Comparison of ENCODE assay signal across 7 cellular contexts in the genomic region with DNA sequence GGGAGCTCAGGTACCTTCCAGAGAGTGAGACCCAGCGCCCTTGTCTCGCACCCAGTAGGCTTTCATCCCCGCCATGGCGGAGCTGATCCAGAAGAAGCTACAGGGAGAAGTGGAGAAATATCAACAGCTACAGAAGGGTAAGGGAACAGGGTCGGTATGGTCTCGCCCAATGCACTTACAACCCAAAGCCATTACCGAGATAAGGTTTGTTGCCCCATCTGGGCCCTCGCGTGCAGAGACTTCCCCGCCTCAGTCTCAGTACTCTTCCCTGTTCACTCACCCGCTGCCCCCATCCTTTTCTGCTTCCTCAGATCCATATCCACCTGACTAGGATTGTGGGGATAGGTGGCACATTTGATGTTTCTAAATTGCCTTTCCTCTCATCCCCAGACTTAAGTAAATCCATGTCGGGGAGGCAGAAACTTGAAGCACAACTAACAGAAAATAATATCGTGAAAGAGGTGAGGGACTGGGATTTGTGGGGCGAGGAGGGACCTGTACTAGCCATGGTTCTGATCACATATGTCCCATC. TPM values are rescaled to one million over a fixed set of nuclear protein-coding genes. Genes with fewer than 3 reads are reported as not detected.
DNase-seq lines count a peak whose midpoint lies in the region; ATAC-seq and TF ChIP-seq lines count a peak whose summit lies in the region.

No MANE protein-coding gene starts in this region.

- H3K36me3 Mint-ChIP-seq in naive thymus-derived CD8-positive, alpha-beta T cell, result peaks cover 0 to 51% (median 10%) of the 10 kb centered on the region in 3 donors

- peak overlapping the region; percentile 88 to 96 for H3K9ac ChIP-seq in colonic mucosa (ENCODE audit: low read depth in 2 of 2, low read length in 2 of 2)

- peaks cover 6% of the 10 kb centered on the region for H3K4me1 ChIP-seq in colonic mucosa

- peak overlapping the region; percentile 89 for H3K4me3 ChIP-seq in colonic mucosa

- H3K9me3 ChIP-seq in KOPT-K1 (ENCODE audit: insufficient read depth, low read length, poor library complexity, severe bottlenecking), result no peaks in the 10 kb centered on the region
- H3K9me3 ChIP-seq in colonic mucosa, result no peaks in the 10 kb centered on the region

- POLR2A ChIA-PET in naive thymus-derived CD8-positive, alpha-beta T cell (lab: Charles Lee), result interaction anchor here (0.7 to 7.0 kb wide), 22 partner anchors 9 to 445 kb away, joined by 3 to 128 read pairs (median 4); a partner anchor contains a TSS

- peak overlapping the region; percentile 84 to 97 (median 94) for H3K27ac Mint-ChIP-seq in naive thymus-derived CD8-positive, alpha-beta T cell

- no peak for TF ChIP-seq CTCF in colonic mucosa (IDR thresholded peaks at IDR 0.05)

- peak; percentile 4 for ATAC-seq in GM19351 (IDR thresholded peaks at IDR 0.05; ENCODE audit: unreplicated experiment)
- ATAC-seq in naive thymus-derived CD8-positive, alpha-beta T cell, result peak in 1 of 2 donors; percentile 22
- ATAC-seq in HG03432 (IDR thresholded peaks at IDR 0.05; ENCODE audit: unreplicated experiment), result no peak

- no peaks in the 10 kb centered on the region for H3K27me3 ChIP-seq in colonic mucosa

- H3K27me3 Mint-ChIP-seq in naive thymus-derived CD8-positive, alpha-beta T cell, result no peaks in the 10 kb centered on the region

- peaks cover 72% of the 10 kb centered on the region for H3K36me3 ChIP-seq in KOPT-K1 (ENCODE audit: insufficient read depth, low read length)
- no peaks in the 10 kb centered on the region for H3K36me3 ChIP-seq in colonic mucosa

- no peak for DNase-seq in colonic mucosa
- DNase-seq in naive thymus-derived CD8-positive, alpha-beta T cell, result no peak
- no peak for DNase-seq in KG1 (lab: John Stamatoyannopoulos, UW)
- no peak for DNase-seq in UCSD-AML1 (lab: John Stamatoyannopoulos, UW; ENCODE audit: unreplicated experiment)

- H3K27ac ChIP-seq in KOPT-K1 (ENCODE audit: low read depth, low read length, poor library complexity, severe bottlenecking) (peak overlapping the region; percentile 68), colonic mucosa (peak overlapping the region; percentile 83)

- peaks cover 22 to 52% (median 48%) of the 10 kb centered on the region in 4 donors for H3K4me1 Mint-ChIP-seq in naive thymus-derived CD8-positive, alpha-beta T cell

- H3K4me3 Mint-ChIP-seq in naive thymus-derived CD8-positive, alpha-beta T cell, result peak overlapping the region; percentile 87 to 100 (median 99)

- H3K9me3 Mint-ChIP-seq in naive thymus-derived CD8-positive, alpha-beta T cell, result no peaks in the 10 kb centered on the region

- intact Hi-C loops in colonic mucosa (cut with DNase I), result no loop called here

RNA-seq across cellular contexts. Expression of a gene that starts 0.4 kb away (rescaled TPM):
- total RNA-seq in colonic mucosa, result 10 to 100 TPM; 36.5 to 77.0 TPM
- 10 to 100 TPM; 30.4 to 36.6 TPM for total RNA-seq in naive thymus-derived CD8-positive, alpha-beta T cell
- polyA plus RNA-seq in naive thymus-derived CD8-positive, alpha-beta T cell, result 10 to 100 TPM; 33.4 to 38.2 (median 35.5) TPM

RNA-seq across cellular contexts. Expression of a gene that starts 0.8 kb away (rescaled TPM):
- total RNA-seq in colonic mucosa, result 10 to 100 TPM; 25.7 to 51.7 TPM
- total RNA-seq in naive thymus-derived CD8-positive, alpha-beta T cell, result 10 to 100 TPM; 53.3 to 59.0 TPM
- 10 to 100 TPM; 71.3 to 83.7 (median 74.1) TPM for polyA plus RNA-seq in naive thymus-derived CD8-positive, alpha-beta T cell

RNA-seq across cellular contexts. Expression of a gene that starts 8.9 kb away (rescaled TPM):
- 10 to 100 TPM; 29.9 to 34.7 TPM for total RNA-seq in colonic mucosa
- total RNA-seq in naive thymus-derived CD8-positive, alpha-beta T cell, result 10 to 100 TPM; 60.3 to 66.4 TPM
- polyA plus RNA-seq in naive thymus-derived CD8-positive, alpha-beta T cell, result 1 to 10 TPM; 5.3 to 9.9 (median 7.0) TPM

RNA-seq across cellular contexts. Expression of a gene that starts 12.9 kb away (rescaled TPM):
- 10 to 100 TPM; 22.0 to 26.4 TPM for total RNA-seq in colonic mucosa
- 10 to 100 TPM; 37.8 to 41.9 TPM for total RNA-seq in naive thymus-derived CD8-positive, alpha-beta T cell
- polyA plus RNA-seq in naive thymus-derived CD8-positive, alpha-beta T cell, result 10 to 100 TPM; 14.5 to 20.4 (median 18.7) TPM

RNA-seq across cellular contexts. Expression of a gene that starts 18.0 kb away (rescaled TPM):
- total RNA-seq in colonic mucosa, result 1,000 to 10,000 TPM; 1,996 to 2,041 TPM
- total RNA-seq in naive thymus-derived CD8-positive, alpha-beta T cell, result 1,000 to 10,000 TPM; 4,620 to 4,686 TPM
- polyA plus RNA-seq in naive thymus-derived CD8-positive, alpha-beta T cell, result over 10,000 TPM in 2 of 3 donors, 1,000 to 10,000 TPM in 1; 9,896 to 11,320 (median 11,293) TPM
